ENCODE assay signal across 18 cellular contexts in genomic region chr4:52750213-52750612, GRCh38. TPM values are rescaled to one million over a fixed set of nuclear protein-coding genes. Genes with fewer than 3 reads are reported as not detected.
DNase-seq lines count a peak whose midpoint lies in the region; ATAC-seq, FAIRE-seq and TF ChIP-seq lines count a peak whose summit lies in the region.
"Had no signal": no experiment of that assay in that cellular context is flagged by ENCODE, and none has a peak within 500 bp of the region (broad histone marks: within the 10 kb centered on the region; RNA-seq: fewer than 3 reads in every experiment).

No MANE protein-coding gene starts in this region.

- H2AFZ ChIP-seq in GM23338, result peak overlapping the region; percentile 95
- H2AFZ ChIP-seq in astrocyte (ENCODE audit: low read depth, low read length), result no peak overlapping the region

- peak overlapping the region; percentile 53 for H3K4me3 Mint-ChIP-seq in CD4-positive, alpha-beta T cell
- peak overlapping the region; percentile 64 for H3K4me3 Mint-ChIP-seq in GM23338
- peak overlapping the region; percentile 67 for H3K4me3 Mint-ChIP-seq in astrocyte (ENCODE audit: unreplicated experiment)
- peak overlapping the region; percentile 40 for H3K4me3 Mint-ChIP-seq in natural killer cell
- H3K4me3 Mint-ChIP-seq: stimulated activated memory B cell treated with anti-CD40 and anti-IgM and Interleukin-4, amounts not matched to agents 10 μg/mL and 1 μg/mL and 100 μg/mL, for 72 hours had no signal

- H3K79me2 ChIP-seq in GM23338 (replicated peaks; ENCODE audit: insufficient read depth) (peaks cover 20% of the 10 kb centered on the region), astrocyte (ENCODE audit: insufficient read depth, low read length) (no peaks in the 10 kb centered on the region)

- H3K9me3 ChIP-seq in CD4-positive, alpha-beta T cell (ENCODE audit: control insufficient read depth, low read length), result no peaks in the 10 kb centered on the region
- H3K9me3 ChIP-seq in astrocyte (ENCODE audit: insufficient read depth, low read depth, low read length) (no peaks in the 10 kb centered on the region), upper lobe of left lung (no peaks in the 10 kb centered on the region)
- H3K9me3 ChIP-seq: Peyer's patch had no signal

- WGBS in upper lobe of left lung, 2 donors, result 98% methylated on average over 11 of the region's 11 CpGs

- intact Hi-C loops in CD4-positive, alpha-beta T cell (cut with DNase I, micrococcal nuclease), result no loop called here
- intact Hi-C loops in natural killer cell (cut with micrococcal nuclease) (no loop called here), cardiac septum (cut with DNase I) (loop anchor here (2.0 kb wide), 1 partner anchor 113 kb away; the partner anchor contains the start of gene RASL11B)

- no peak overlapping the region for H3K27ac ChIP-seq in CD4-positive, alpha-beta T cell (ENCODE audit: low read depth, low read length)
- no peak overlapping the region for H3K27ac ChIP-seq in GM23338 (ENCODE audit: low read depth)
- H3K27ac ChIP-seq in astrocyte (ENCODE audit: low read depth, low read length), result no peak overlapping the region
- H3K27ac ChIP-seq in upper lobe of left lung, result no peak overlapping the region
- H3K27ac ChIP-seq: HL-60, Peyer's patch had no signal

- TF ChIP-seq EP300 in upper lobe of left lung (IDR thresholded peaks at IDR 0.05), result no peak

- H3K27ac Mint-ChIP-seq in CD4-positive, alpha-beta T cell, result no peak overlapping the region
- H3K27ac Mint-ChIP-seq in GM23338, result no peak overlapping the region
- H3K27ac Mint-ChIP-seq in astrocyte (ENCODE audit: unreplicated experiment), result no peak overlapping the region
- no peak overlapping the region for H3K27ac Mint-ChIP-seq in natural killer cell
- H3K27ac Mint-ChIP-seq: stimulated activated memory B cell treated with anti-CD40 and anti-IgM and Interleukin-4, amounts not matched to agents 10 μg/mL and 1 μg/mL and 100 μg/mL, for 72 hours had no signal

- no peaks in the 10 kb centered on the region for H3K36me3 Mint-ChIP-seq in CD4-positive, alpha-beta T cell (ENCODE audit: low read depth)
- H3K36me3 Mint-ChIP-seq in GM23338 (ENCODE audit: low read depth), result peaks cover 54% of the 10 kb centered on the region
- H3K36me3 Mint-ChIP-seq in astrocyte (ENCODE audit: low read depth, unreplicated experiment), result no peaks in the 10 kb centered on the region
- H3K36me3 Mint-ChIP-seq in natural killer cell, result no peaks in the 10 kb centered on the region
- H3K36me3 Mint-ChIP-seq: stimulated activated memory B cell treated with anti-CD40 and anti-IgM and Interleukin-4, amounts not matched to agents 10 μg/mL and 1 μg/mL and 100 μg/mL, for 72 hours had no signal

- peaks cover 92% of the 10 kb centered on the region for H3K27me3 Mint-ChIP-seq in CD4-positive, alpha-beta T cell
- H3K27me3 Mint-ChIP-seq in GM23338 (ENCODE audit: insufficient read depth, low read depth, poor library complexity) (peaks cover 32% of the 10 kb centered on the region), astrocyte (ENCODE audit: low read depth, unreplicated experiment) (peaks cover 29% of the 10 kb centered on the region), natural killer cell (ENCODE audit: low read depth in 2 of 2) (peaks cover 44 to 62% of the 10 kb centered on the region in 2 donors)

- no peaks in the 10 kb centered on the region for H3K4me1 Mint-ChIP-seq in CD4-positive, alpha-beta T cell (ENCODE audit: low read depth)
- H3K4me1 Mint-ChIP-seq in GM23338 (peaks cover 7% of the 10 kb centered on the region), astrocyte (ENCODE audit: low read depth, unreplicated experiment) (no peaks in the 10 kb centered on the region), natural killer cell (peaks cover 6 to 7% of the 10 kb centered on the region in 2 donors)

- H3K4me3 ChIP-seq in GM23338 (peak overlapping the region; percentile 68), astrocyte (ENCODE audit: insufficient read depth, low read depth, low read length) (no peak overlapping the region), upper lobe of left lung (no peak overlapping the region)

- H3K36me3 ChIP-seq in GM23338 (ENCODE audit: insufficient read depth) (peaks cover 29% of the 10 kb centered on the region), astrocyte (ENCODE audit: insufficient read depth, low read length) (no peaks in the 10 kb centered on the region), upper lobe of left lung (no peaks in the 10 kb centered on the region)
- H3K36me3 ChIP-seq: Peyer's patch had no signal

- TF ChIP-seq CTCF in CD4-positive, alpha-beta T cell (IDR thresholded peaks at IDR 0.05), result no peak
- TF ChIP-seq CTCF in GM23338 (conservative IDR thresholded peaks at IDR 0.05; ENCODE audit: low read depth in 2 of 2) (no peak), astrocyte (IDR thresholded peaks at IDR 0.05; ENCODE audit: insufficient read depth, low read depth, low read length) (no peak), natural killer cell (IDR thresholded peaks at IDR 0.05) (no peak), omental fat pad (IDR thresholded peaks at IDR 0.05) (no peak), upper lobe of left lung (IDR thresholded peaks at IDR 0.05) (no peak)

- peak overlapping the region; percentile 84 for H3K4me2 ChIP-seq in GM23338
- no peak overlapping the region for H3K4me2 ChIP-seq in astrocyte (ENCODE audit: low read length)

- CTCF ChIA-PET in CD4-positive, alpha-beta T cell (lab: Charles Lee), result no interaction called here

- no peak for FAIRE-seq in astrocyte (lab: Jason Lieb, UNC)
- FAIRE-seq: H54 had no signal

- peaks cover 13% of the 10 kb centered on the region; the same call in 1 of the 2 replicates for H3K4me1 ChIP-seq in GM23338 (ENCODE audit: insufficient read depth)
- peaks cover 6% of the 10 kb centered on the region for H3K4me1 ChIP-seq in astrocyte (ENCODE audit: insufficient read depth, low read length)
- H3K4me1 ChIP-seq in upper lobe of left lung, result peaks cover 0 to 17% (median 13%) of the 10 kb centered on the region in 4 donors

- peaks cover 14% of the 10 kb centered on the region for H3F3A ChIP-seq in GM23338 (replicated peaks; ENCODE audit: low read depth)

- no peak for DNase-seq in CD4-positive, alpha-beta T cell
- DNase-seq in GM23338 (ENCODE audit: low spot score) (no peak), astrocyte (ENCODE audit: low read depth) (no peak), natural killer cell (no peak), omental fat pad (ENCODE audit: low spot score) (no peak), cardiac septum (ENCODE audit: low spot score) (no peak), upper lobe of left lung (no peak)
- DNase-seq: activated CD4-positive, alpha-beta T cell treated with anti-CD3 and anti-CD28 coated beads, Interleukin-2, amount 50 U/mL, for 1 hour; activated gamma-delta T cell treated with Interleukin-2 at 50 U/mL for 16 hours; cerebellar nuclear complex; MM.1S; NCI-H1930; NCI-H526 treated with DMSO at 0.1 percent for 48 hours; SW 1271 had no signal

- H3K27me3 ChIP-seq in CD4-positive, alpha-beta T cell (ENCODE audit: control insufficient read depth, insufficient read depth, low read length), result peaks cover 49% of the 10 kb centered on the region
- H3K27me3 ChIP-seq in GM23338 (ENCODE audit: insufficient read depth) (peaks cover 28% of the 10 kb centered on the region), astrocyte (ENCODE audit: insufficient read depth, low read length) (peaks cover 9% of the 10 kb centered on the region), upper lobe of left lung (no peaks in the 10 kb centered on the region)
- H3K27me3 ChIP-seq: Peyer's patch had no signal

- POLR2A ChIA-PET in CD4-positive, alpha-beta T cell (lab: Charles Lee), result interaction anchor here (2.1 kb wide), 1 partner anchor 38 kb away, joined by 7 read pairs; no protein-coding TSS in a partner anchor

- no peak for ATAC-seq in CD4-positive, alpha-beta T cell (ENCODE audit: poor library complexity)
- ATAC-seq in GM23338, result no peak
- no peak for ATAC-seq in natural killer cell
- no peak for ATAC-seq in omental fat pad (ENCODE audit: low FRiP score)
- ATAC-seq in upper lobe of left lung (ENCODE audit: low FRiP score in 2 of 2), result no peak

- no peaks in the 10 kb centered on the region; the same call in 1 of the 2 replicates for H4K20me1 ChIP-seq in GM23338 (replicated peaks; ENCODE audit: insufficient read depth)
- H4K20me1 ChIP-seq in astrocyte (ENCODE audit: insufficient read depth, low read length), result no peaks in the 10 kb centered on the region

- TF ChIP-seq POLR2A in upper lobe of left lung (IDR thresholded peaks at IDR 0.05), result no peak

- peaks cover 11% of the 10 kb centered on the region for H3K9me2 ChIP-seq in GM23338 (ENCODE audit: insufficient read depth)

- no peaks in the 10 kb centered on the region for H3K9me3 Mint-ChIP-seq in CD4-positive, alpha-beta T cell
- peaks cover 20% of the 10 kb centered on the region for H3K9me3 Mint-ChIP-seq in GM23338
- no peaks in the 10 kb centered on the region for H3K9me3 Mint-ChIP-seq in astrocyte (ENCODE audit: unreplicated experiment)
- H3K9me3 Mint-ChIP-seq in natural killer cell, result no peaks in the 10 kb centered on the region
- H3K9me3 Mint-ChIP-seq: stimulated activated memory B cell treated with anti-CD40 and anti-IgM and Interleukin-4, amounts not matched to agents 10 μg/mL and 1 μg/mL and 100 μg/mL, for 72 hours had no signal

- H3K9ac ChIP-seq in astrocyte (ENCODE audit: low read length), result no peak overlapping the region

TF ChIP-seq in GM23338, 12 proteins besides CTCF, POLR2A, EP300 and RAD21 (continues in another document):
- TF ChIP-seq POLR2AphosphoS5 (IDR thresholded peaks at IDR 0.05; ENCODE audit: low read depth) (no peak), JUNB (IDR thresholded peaks at IDR 0.05; ENCODE audit: unreplicated experiment) (no peak), ZNF331 (CRISPR knock-in tag; IDR thresholded peaks at IDR 0.05; ENCODE audit: low read depth) (no peak), CREB1 (CRISPR knock-in tag; IDR thresholded peaks at IDR 0.05; ENCODE audit: low read depth) (no peak), ZNF114 (CRISPR knock-in tag; IDR thresholded peaks at IDR 0.05) (no peak)

RNA-seq across cellular contexts. Expression of gene ERVMER34-1, which starts 1.0 kb away (rescaled TPM):
- total RNA-seq in CD4-positive, alpha-beta T cell, result not detected
- total RNA-seq in GM23338 (2014; rRNA removed; shearing (Covaris generic)), result 30.9 and 34.1 TPM in 2 replicates
- polyA plus RNA-seq in GM23338 (2016; fragmentation: Nextera tagmentation; extraction: Ambion mirVana), result 14.5 and 15.9 TPM in 2 replicates
- total RNA-seq in astrocyte (0.29 and 0.32 TPM in 2 replicates), natural killer cell (not detected), omental fat pad (under 1 TPM in 3 of 4 donors, not detected in 1; 0.31 to 0.60 (median 0.37) TPM), cardiac septum (3.4 TPM), upper lobe of left lung (1 to 10 TPM in 1 of 6 donors, under 1 TPM in 4, not detected in 1; 0.44 to 2.1 (median 0.79) TPM)
